Comparison of ENCODE assay signal across 31 cellular contexts in the genomic region with DNA sequence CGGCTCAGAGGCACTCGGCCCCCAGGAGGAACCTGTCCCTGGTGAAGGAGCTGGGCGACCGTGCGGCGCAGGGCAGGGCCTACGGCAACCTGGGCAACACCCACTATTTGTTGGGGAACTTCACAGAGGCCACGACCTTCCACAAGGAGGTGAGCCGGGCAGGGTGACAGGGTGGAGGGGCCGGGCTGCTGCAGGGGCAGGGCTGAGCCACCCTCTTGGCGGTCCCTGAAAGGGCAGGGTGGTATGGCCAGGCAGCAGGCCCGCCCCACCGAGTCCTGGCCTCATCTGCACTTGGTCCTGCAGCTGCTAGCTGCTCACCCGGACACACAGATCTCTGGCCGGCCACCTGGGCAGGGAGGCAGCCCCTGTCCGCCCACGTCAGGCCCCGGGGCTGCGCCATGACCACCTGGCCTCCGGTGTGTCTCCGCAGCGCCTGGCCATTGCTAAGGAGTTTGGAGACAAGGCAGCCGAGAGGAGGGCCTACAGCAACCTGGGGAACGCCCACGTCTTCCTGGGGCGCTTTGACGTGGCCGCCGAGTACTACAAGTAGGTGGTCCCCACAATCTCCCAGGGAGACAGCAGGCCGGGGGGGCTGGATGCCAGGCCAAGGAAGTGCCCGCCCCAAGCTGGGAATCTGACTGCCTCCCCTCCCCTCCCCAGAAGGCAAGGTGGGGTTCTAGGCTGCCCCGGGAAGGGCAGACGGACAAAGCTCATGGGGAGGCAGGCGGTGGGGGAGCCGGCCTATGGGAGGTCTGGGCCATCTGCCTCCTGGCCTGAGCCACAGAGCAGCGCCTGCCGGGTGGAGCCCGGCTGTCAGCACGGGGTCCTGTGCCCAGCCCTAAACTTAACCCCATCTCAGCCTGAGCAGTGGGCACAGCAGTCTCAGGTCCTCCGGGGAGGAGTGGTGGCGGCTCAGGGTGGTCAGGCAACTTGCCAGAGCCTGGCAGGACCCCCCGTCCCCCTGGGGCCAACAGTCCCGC. TPM values are rescaled to one million over a fixed set of nuclear protein-coding genes. Genes with fewer than 3 reads are reported as not detected.
"Had no signal": no experiment of that assay in that cellular context is flagged by ENCODE, and none has a peak within 500 bp of the region (broad histone marks: within the 10 kb centered on the region; RNA-seq: fewer than 3 reads in every experiment).

No MANE protein-coding gene starts in this region.

- H3K27ac ChIP-seq: adrenal gland, SK-N-MC had no signal

- H3K4me3 Mint-ChIP-seq: activated CD4-positive, alpha-beta T cell treated with anti-CD3 and anti-CD28 coated beads, Interleukin-2, amount 10 ng/mL, durations not matched to agents 24 days and 14 days; activated naive CD4-positive, alpha-beta T cell treated with anti-CD3 and anti-CD28 coated beads for 36 hours; activated T-cell treated with anti-CD3 and anti-CD28 coated beads, Interleukin-2, amount 50 U/mL, for 4 hours; activated T-helper 1 cell treated with anti-CD3 and anti-CD28 coated beads, Interleukin-12 subunit alpha, Interleukin-12 subunit beta, Interleukin-2, Interleukin-4 antibody, amounts not matched to agents 30 ng/mL and 10 ng/mL and 1 ng/mL, durations not matched to agents 14 hours and 24 hours and 36 hours had no signal

- H3K4me3 ChIP-seq: adrenal gland, body of pancreas, breast epithelium, SK-N-MC had no signal

- H3K36me3 ChIP-seq: breast epithelium had no signal

- H3K9me3 Mint-ChIP-seq: activated CD4-positive, alpha-beta T cell treated with anti-CD3 and anti-CD28 coated beads, Interleukin-2, amount 10 ng/mL, durations not matched to agents 24 days and 14 days; activated naive CD4-positive, alpha-beta T cell treated with anti-CD3 and anti-CD28 coated beads for 36 hours; activated naive CD4-positive, alpha-beta T cell treated with anti-CD3 and anti-CD28 coated beads, Interleukin-2, amount 50 U/mL, for 72 hours; activated T-cell treated with anti-CD3 and anti-CD28 coated beads, Interleukin-2, amount 50 U/mL, for 4 hours; activated T-helper 1 cell treated with anti-CD3 and anti-CD28 coated beads, Interleukin-12 subunit alpha, Interleukin-12 subunit beta, Interleukin-2, Interleukin-4 antibody, amounts not matched to agents 30 ng/mL and 10 ng/mL and 1 ng/mL, durations not matched to agents 14 hours and 24 hours and 36 hours had no signal

- H3K36me3 Mint-ChIP-seq: activated naive CD4-positive, alpha-beta T cell treated with anti-CD3 and anti-CD28 coated beads, Interleukin-2, amount 50 U/mL, for 72 hours had no signal

- H3K4me1 Mint-ChIP-seq: activated CD4-positive, alpha-beta T cell treated with anti-CD3 and anti-CD28 coated beads, Interleukin-2, amount 10 ng/mL, durations not matched to agents 24 days and 14 days had no signal

- H3K9me3 ChIP-seq: adrenal gland, body of pancreas, breast epithelium had no signal

- H3K27me3 Mint-ChIP-seq: activated CD4-positive, alpha-beta T cell treated with anti-CD3 and anti-CD28 coated beads, Interleukin-2, amount 10 ng/mL, durations not matched to agents 24 days and 14 days had no signal

- DNase-seq: activated CD4-positive, alpha-beta T cell treated with anti-CD3 and anti-CD28 coated beads, Interleukin-2, amount 10 ng/mL, durations not matched to agents 24 days and 14 days; activated CD4-positive, alpha-beta T cell treated with anti-CD3 and anti-CD28 coated beads, Interleukin-2, amount 50 U/mL, for 4 hours; activated CD8-positive, alpha-beta memory T cell treated with anti-CD3 and anti-CD28 coated beads, Interleukin-2, amount 50 U/mL, for 4 hours; activated gamma-delta T cell treated with Interleukin-2 at 50 U/mL for 16 hours; activated naive CD4-positive, alpha-beta T cell treated with anti-CD3 and anti-CD28 coated beads for 36 hours; activated T-cell treated with anti-CD3 and anti-CD28 coated beads for 4 hours; activated T-cell treated with anti-CD3 and anti-CD28 coated beads, Interleukin-2, amount 50 U/mL, for 4 hours; adrenal gland; body of pancreas; NCI-H1092 treated with DMSO at 0.1 percent for 48 hours; NCI-H1417; NCI-H146; NCI-H187; NCI-H2029 treated with DMSO at 0.1 percent for 48 hours; NCI-H2107; NCI-H2171; NCI-H510A; NCI-H526; NCI-H748 treated with DMSO at 0.1 percent for 48 hours; NK-92 treated with Interleukin-12 subunit alpha and Interleukin-12 subunit beta, amount 100 ng/mL, for 24 hours; OCI-M1; Right ventricle myocardium superior; T1000 had no signal

- FAIRE-seq: astrocyte had no signal

- H3K27me3 ChIP-seq: adrenal gland, body of pancreas, breast epithelium had no signal

- H3K4me1 ChIP-seq: breast epithelium had no signal

- H3K27ac Mint-ChIP-seq: activated CD4-positive, alpha-beta T cell treated with anti-CD3 and anti-CD28 coated beads, Interleukin-2, amount 10 ng/mL, durations not matched to agents 24 days and 14 days; activated naive CD4-positive, alpha-beta T cell treated with anti-CD3 and anti-CD28 coated beads for 36 hours; activated naive CD4-positive, alpha-beta T cell treated with anti-CD3 and anti-CD28 coated beads, Interleukin-2, amount 50 U/mL, for 72 hours; activated T-helper 1 cell treated with anti-CD3 and anti-CD28 coated beads, Interleukin-12 subunit alpha, Interleukin-12 subunit beta, Interleukin-2, Interleukin-4 antibody, amounts not matched to agents 30 ng/mL and 10 ng/mL and 1 ng/mL, durations not matched to agents 14 hours and 24 hours and 36 hours had no signal

- ATAC-seq: activated naive CD4-positive, alpha-beta T cell treated with anti-CD3 and anti-CD28 coated beads, Interleukin-2, amount 50 U/mL, for 72 hours; activated T-cell treated with anti-CD3 and anti-CD28 coated beads, Interleukin-2, amount 50 U/mL, for 4 hours; body of pancreas had no signal

RNA-seq across cellular contexts. Expression of gene CCDC187, which starts 33.8 kb away (rescaled TPM):
- total RNA-seq: activated CD4-positive, alpha-beta T cell treated with anti-CD3 and anti-CD28 coated beads, Interleukin-2, amount 10 ng/mL, durations not matched to agents 24 days and 14 days; activated naive CD4-positive, alpha-beta T cell treated with anti-CD3 and anti-CD28 coated beads for 36 hours; activated T-helper 1 cell treated with anti-CD3 and anti-CD28 coated beads, Interleukin-12 subunit alpha, Interleukin-12 subunit beta, Interleukin-2, Interleukin-4 antibody, amounts not matched to agents 30 ng/mL and 10 ng/mL and 1 ng/mL, durations not matched to agents 14 hours and 24 hours and 36 hours; breast epithelium; M059J; Right ventricle myocardium superior; T-helper 1 cell treated with Interleukin-12 subunit alpha and Interleukin-12 subunit beta and Interleukin-4 antibody, amounts not matched to agents 30 ng/mL and 1 ng/mL, for 36 hours; T-helper 2 cell treated with Interferon-gamma antibody and Interleukin-4, amounts not matched to agents 100 ng/mL and 5 ng/mL, for 36 hours had no signal
